28 cellular contexts compared by ENCODE assay signal in the genomic region with DNA sequence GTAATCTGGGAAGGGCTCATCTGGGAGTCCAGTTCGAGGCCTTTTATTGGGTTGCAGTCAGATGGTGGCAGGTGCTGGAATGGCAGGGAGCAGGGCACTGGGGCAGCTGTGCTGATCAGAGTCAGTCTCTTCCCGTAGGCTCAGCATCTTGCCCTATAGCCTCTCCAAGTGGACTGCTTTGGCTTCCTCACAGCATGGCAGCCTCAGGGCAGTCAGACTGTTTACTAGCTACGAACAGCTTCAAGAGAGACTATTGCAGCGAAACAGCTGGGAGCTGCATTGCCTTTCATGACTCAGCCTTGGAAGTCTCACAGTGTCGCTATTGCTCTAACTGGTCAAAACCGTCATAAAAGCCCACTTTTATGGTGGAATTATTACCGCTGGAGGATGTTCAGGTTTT. TPM values are rescaled to one million over a fixed set of nuclear protein-coding genes. Genes with fewer than 3 reads are reported as not detected.
"Had no signal": no experiment of that assay in that cellular context is flagged by ENCODE, and none has a peak within 500 bp of the region (broad histone marks: within the 10 kb centered on the region; RNA-seq: fewer than 3 reads in every experiment).

No MANE protein-coding gene starts in this region.

- H3K4me3 Mint-ChIP-seq: IgD-negative memory B cell had no signal

- H3K36me3 ChIP-seq: SJCRH30 had no signal

- H3K27ac ChIP-seq: HL-60, KMS-11, SJCRH30 had no signal

- H3K4me3 ChIP-seq: K562, SJCRH30 had no signal

- H3K9ac ChIP-seq: KMS-11 had no signal

- H3K27me3 ChIP-seq: SJCRH30 had no signal

- H3K9me3 ChIP-seq: SJCRH30 had no signal

- H3K4me2 ChIP-seq: KMS-11 had no signal

- FAIRE-seq: HTR-8/SVneo, K562 had no signal

- H3K4me1 Mint-ChIP-seq: IgD-negative memory B cell had no signal

- H3K4me1 ChIP-seq: SJCRH30 had no signal

- DNase-seq: Kasumi-1, MV-4-11, NCI-H1048, NCI-H1105, NCI-H1417, NCI-H1436 treated with DMSO at 0.1 percent for 48 hours, NCI-H1694, NCI-H187 treated with DMSO at 0.1 percent for 48 hours, NCI-H2029 treated with DMSO at 0.1 percent for 48 hours, NCI-H2171 treated with DMSO at 0.1 percent for 48 hours, NCI-H345, NCI-H524, NCI-H526 treated with DMSO at 0.1 percent for 48 hours, NCI-H748 treated with DMSO at 0.1 percent for 48 hours, PC-3, SHP77 treated with DMSO at 0.1 percent for 48 hours, SJCRH30 had no signal

- ATAC-seq: K562, Panc1, PC-3, Right ventricle myocardium inferior, SK-N-SH treated with all-trans-retinoic acid at 6 μM for 48 hours had no signal

RNA-seq across cellular contexts. Expression of a gene that starts 26.8 kb away (rescaled TPM):
- total RNA-seq: MCF 10A, NCI-H460, OCI-LY7, PC-3, Right ventricle myocardium inferior, SJCRH30 had no signal
- polyA plus RNA-seq: IgD-negative memory B cell had no signal
